Comparison of ENCODE assay signal across 8 cellular contexts in genomic region chr10:102660891-102661613, GRCh38. TPM values are rescaled to one million over a fixed set of nuclear protein-coding genes. Genes with fewer than 3 reads are reported as not detected.
DNase-seq lines count a peak whose midpoint lies in the region; ATAC-seq and TF ChIP-seq lines count a peak whose summit lies in the region.

No MANE protein-coding gene starts in this region.

- peak overlapping the region; percentile 92 for H3K27ac Mint-ChIP-seq in activated T-helper 17 cell treated with anti-CD3 and anti-CD28 coated beads, Interleukin-2, amount 50 U/mL, for 72 hours

- H3K36me3 Mint-ChIP-seq in activated T-helper 17 cell treated with anti-CD3 and anti-CD28 coated beads, Interleukin-2, amount 50 U/mL, for 72 hours (ENCODE audit: low read depth), result peaks cover 25% of the 10 kb centered on the region

- DNase-seq in NCI-H510A (lab: John Stamatoyannopoulos, UW), result peak; percentile 64
- DNase-seq in left ventricle myocardium superior, result peak; percentile 84
- peak; percentile 18 to 47 for DNase-seq in stimulated activated CD4-positive, alpha-beta T cell treated with anti-CD3 and anti-CD28 coated beads, Interleukin-1b, Interleukin-23, amount 100 ng/mL, for 4 hours (ENCODE audit: low read depth in 2 of 2)
- DNase-seq in NCI-H1436 (lab: John Stamatoyannopoulos, UW), result no peak
- no peak for DNase-seq in HuH-7.5 (ENCODE audit: low spot score)

- peak; percentile 42 for TF ChIP-seq POLR2A in GM18526 (IDR thresholded peaks at IDR 0.05; ENCODE audit: extremely low read depth, insufficient read length)

- intact Hi-C loops in left ventricle myocardium superior (cut with micrococcal nuclease), result no loop called here

- H3K27me3 Mint-ChIP-seq in activated T-helper 17 cell treated with anti-CD3 and anti-CD28 coated beads, Interleukin-2, amount 50 U/mL, for 72 hours, result no peaks in the 10 kb centered on the region

- H3K9me3 Mint-ChIP-seq in activated T-helper 17 cell treated with anti-CD3 and anti-CD28 coated beads, Interleukin-2, amount 50 U/mL, for 72 hours, result no peaks in the 10 kb centered on the region

- H3K4me1 Mint-ChIP-seq in activated T-helper 17 cell treated with anti-CD3 and anti-CD28 coated beads, Interleukin-2, amount 50 U/mL, for 72 hours, result peaks cover 20% of the 10 kb centered on the region

- ATAC-seq in HG02642 (IDR thresholded peaks at IDR 0.05; ENCODE audit: poor library complexity, unreplicated experiment), result peak; percentile 80
- peak; percentile 88 for ATAC-seq in activated T-helper 17 cell treated with anti-CD3 and anti-CD28 coated beads, Interleukin-2, amount 50 U/mL, for 72 hours (replicated peaks)
- ATAC-seq in left ventricle myocardium superior, result peak; percentile 81

- peak overlapping the region; percentile 82 for H3K4me3 Mint-ChIP-seq in activated T-helper 17 cell treated with anti-CD3 and anti-CD28 coated beads, Interleukin-2, amount 50 U/mL, for 72 hours

RNA-seq across cellular contexts. Expression of gene TRIM8, which starts 16.8 kb away (rescaled TPM):
- total RNA-seq in activated T-helper 17 cell treated with anti-CD3 and anti-CD28 coated beads, Interleukin-2, amount 50 U/mL, for 72 hours, result 10 to 100 TPM; 60.0 to 73.9 TPM
- 117 TPM for total RNA-seq in left ventricle myocardium superior

RNA-seq across cellular contexts. Expression of gene ARL3, which starts 53.1 kb away (rescaled TPM):
- total RNA-seq in activated T-helper 17 cell treated with anti-CD3 and anti-CD28 coated beads, Interleukin-2, amount 50 U/mL, for 72 hours, result 10 to 100 TPM; 14.3 to 14.7 TPM
- total RNA-seq in left ventricle myocardium superior, result 13.6 TPM

RNA-seq across cellular contexts. Expression of gene SFXN2, which starts 53.4 kb away (rescaled TPM):
- 10 to 100 TPM; 18.0 to 28.0 TPM for total RNA-seq in activated T-helper 17 cell treated with anti-CD3 and anti-CD28 coated beads, Interleukin-2, amount 50 U/mL, for 72 hours
- 1.5 TPM for total RNA-seq in left ventricle myocardium superior

Comparison
In these comparisons a context has a peak if more than half of its experiments do, and no peak if none do; other contexts are left out.
1. DNase-seq: peak in NCI-H510A (single experiment), left ventricle myocardium superior (single experiment) and stimulated activated CD4-positive, alpha-beta T cell treated with anti-CD3 and anti-CD28 coated beads, Interleukin-1b, Interleukin-23, amount 100 ng/mL, for 4 hours (2 of 2); none in NCI-H1436 (single experiment) and HuH-7.5 (single experiment).
2. Peak in every context shown above with its lines, with median percentiles within 50 percentile points of each other: ATAC-seq.